8 cellular contexts compared by ENCODE assay signal in genomic region chr13:24618219-24618955, GRCh38.
DNase-seq lines count a peak whose midpoint lies in the region; ATAC-seq and TF ChIP-seq lines count a peak whose summit lies in the region.

No MANE protein-coding gene starts in this region.

- intact Hi-C loops in ovary (cut with DNase I): no loop called here

- H3K4me3 ChIP-seq in DOHH2 (ENCODE audit: low read length): peak overlapping the region; percentile 30
- no peak overlapping the region for H3K4me3 ChIP-seq in H7 (ENCODE audit: insufficient read depth, low read depth, low read length)
- no peak overlapping the region for H3K4me3 ChIP-seq in ovary

- no peaks in the 10 kb centered on the region for H3K27me3 ChIP-seq in DOHH2 (ENCODE audit: control insufficient read depth, low read length)
- no peaks in the 10 kb centered on the region for H3K27me3 ChIP-seq in H7 (ENCODE audit: control insufficient read depth, insufficient read depth, low read length)
- no peaks in the 10 kb centered on the region for H3K27me3 ChIP-seq in ovary

- peak overlapping the region; percentile 60 for H3K4me2 ChIP-seq in DOHH2 (ENCODE audit: low read length)

- TF ChIP-seq CTCF in DOHH2 (IDR thresholded peaks at IDR 0.05; ENCODE audit: low read depth, low read length, poor library complexity, severe bottlenecking): no peak
- no peak for TF ChIP-seq CTCF in ovary (IDR thresholded peaks at IDR 0.05)

- DNase-seq in NK-92 (lab: John Stamatoyannopoulos, UW; ENCODE audit: unreplicated experiment) (peak; percentile 22), H7 (no peak), NCI-H2171 (lab: John Stamatoyannopoulos, UW) (no peak), ovary (no peak)
- DNase-seq in activated T-helper 9 cell treated with anti-CD3 and anti-CD28 coated beads, Interleukin-2, amount 50 U/mL, for 16 hours (ENCODE audit: low read depth): peak; percentile 32
- DNase-seq in stimulated activated CD4-positive, alpha-beta T cell treated with anti-CD3 and anti-CD28 coated beads, Interleukin-2, amount 100 ng/mL, for 24 hours: peak; percentile 54 to 63

- peaks cover 5% of the 10 kb centered on the region; the same call in 1 of the 2 replicates for H3K9me3 ChIP-seq in DOHH2 (ENCODE audit: control insufficient read depth, insufficient read depth, low read length)
- no peaks in the 10 kb centered on the region for H3K9me3 ChIP-seq in ovary

- H3K36me3 ChIP-seq in DOHH2 (ENCODE audit: control insufficient read depth, low read length) (no peaks in the 10 kb centered on the region), H7 (replicated peaks; ENCODE audit: control insufficient read depth, insufficient read depth, low read length) (no peaks in the 10 kb centered on the region), ovary (no peaks in the 10 kb centered on the region)

- TF ChIP-seq POLR2A in ovary (IDR thresholded peaks at IDR 0.05): no peak

- peaks cover 10% of the 10 kb centered on the region for H3F3A ChIP-seq in DOHH2 (ENCODE audit: control insufficient read depth, insufficient read depth)

- no peaks in the 10 kb centered on the region for H3K9me2 ChIP-seq in DOHH2 (replicated peaks; ENCODE audit: control insufficient read depth, low read length)

- peak overlapping the region; percentile 85 for H3K27ac ChIP-seq in DOHH2 (ENCODE audit: low read depth, low read length)
- no peak overlapping the region for H3K27ac ChIP-seq in ovary

- H3K79me2 ChIP-seq in DOHH2 (ENCODE audit: control insufficient read depth, low read length): no peaks in the 10 kb centered on the region

- no peaks in the 10 kb centered on the region for H4K20me1 ChIP-seq in DOHH2 (ENCODE audit: control insufficient read depth, insufficient read depth, low read depth, low read length)

- WGBS in ovary, 3 donors: 72 to 83% (median 75%) methylated on average over 14 of the region's 14 CpGs

- peaks cover 56% of the 10 kb centered on the region for H3K4me1 ChIP-seq in DOHH2 (ENCODE audit: control insufficient read depth, low read length)
- no peaks in the 10 kb centered on the region for H3K4me1 ChIP-seq in ovary (ENCODE audit: insufficient read depth)

- no peak for TF ChIP-seq EP300 in ovary (IDR thresholded peaks at IDR 0.05)

- ATAC-seq in GM21786 (IDR thresholded peaks at IDR 0.05; ENCODE audit: unreplicated experiment): peak; percentile 75

Comparison
In these comparisons a context has a peak if more than half of its experiments do, and no peak if none do; other contexts are left out.
1. DNase-seq: peak in NK-92 (single experiment), activated T-helper 9 cell treated with anti-CD3 and anti-CD28 coated beads, Interleukin-2, amount 50 U/mL, for 16 hours (single experiment) and stimulated activated CD4-positive, alpha-beta T cell treated with anti-CD3 and anti-CD28 coated beads, Interleukin-2, amount 100 ng/mL, for 24 hours (2 of 2); none in H7 (single experiment), NCI-H2171 (single experiment) and ovary (0 of 5).